1 cellular context compared by ENCODE assay signal in the genomic region with DNA sequence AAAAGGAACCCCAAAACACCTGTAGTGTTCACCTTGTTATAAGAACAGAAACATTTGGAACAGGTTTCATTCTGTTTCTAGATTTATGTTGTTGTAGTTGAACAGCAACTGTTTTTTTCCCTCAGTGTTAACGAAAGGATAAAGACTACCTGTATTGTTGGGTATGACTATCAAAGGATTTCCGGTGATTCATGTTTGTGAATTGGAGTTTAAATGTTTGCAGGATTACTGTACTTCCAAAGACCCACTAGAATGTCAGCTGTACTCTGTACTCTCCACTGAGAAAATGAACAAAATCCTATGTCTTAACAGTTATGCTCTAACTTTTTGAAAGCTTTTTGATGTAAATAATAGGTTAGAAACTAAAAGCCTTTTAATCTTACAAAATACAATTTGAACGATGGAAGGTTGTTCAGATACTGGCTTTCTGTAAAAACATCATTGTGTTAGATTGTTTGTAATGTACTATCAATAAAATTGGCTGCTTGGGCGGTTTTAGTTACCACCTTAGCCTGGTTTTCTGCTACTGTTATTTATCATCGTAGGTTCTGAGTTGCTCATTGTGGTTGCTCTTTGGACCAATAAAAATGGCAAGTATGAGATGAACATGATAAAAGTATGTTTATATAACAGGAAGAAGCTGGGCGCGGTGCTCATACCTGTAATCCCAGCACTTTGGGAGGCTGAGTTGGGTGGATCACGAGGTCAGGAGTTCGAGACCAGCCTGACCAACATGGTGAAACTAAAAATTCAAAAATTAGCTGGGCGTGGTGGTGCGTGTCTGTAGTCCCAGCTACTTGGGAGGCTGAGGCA.
A peak's percentile ranks its signal among the peaks of the same experiment; 100 is the strongest.
TF ChIP-seq lines count a peak whose summit lies in the region.

No MANE protein-coding gene starts in this region.

TF ChIP-seq in SK-N-SH, 30 proteins besides CTCF, POLR2A, EP300 and RAD21 (continued from another document):
- TF ChIP-seq, protein P1, sequence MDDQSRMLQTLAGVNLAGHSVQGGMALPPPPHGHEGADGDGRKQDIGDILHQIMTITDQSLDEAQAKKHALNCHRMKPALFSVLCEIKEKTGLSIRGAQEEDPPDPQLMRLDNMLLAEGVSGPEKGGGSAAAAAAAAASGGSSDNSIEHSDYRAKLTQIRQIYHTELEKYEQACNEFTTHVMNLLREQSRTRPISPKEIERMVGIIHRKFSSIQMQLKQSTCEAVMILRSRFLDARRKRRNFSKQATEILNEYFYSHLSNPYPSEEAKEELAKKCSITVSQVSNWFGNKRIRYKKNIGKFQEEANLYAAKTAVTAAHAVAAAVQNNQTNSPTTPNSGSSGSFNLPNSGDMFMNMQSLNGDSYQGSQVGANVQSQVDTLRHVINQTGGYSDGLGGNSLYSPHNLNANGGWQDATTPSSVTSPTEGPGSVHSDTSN (IDR thresholded peaks at IDR 0.05) = no peak
- TF ChIP-seq CHD2 (IDR thresholded peaks at IDR 0.05; ENCODE audit: low read length, partially characterized antibody) = no peak
- 0 out of 2 replicates have a peak, but pooled peaks have one; percentile 12 for TF ChIP-seq NFIC (IDR thresholded peaks at IDR 0.05; ENCODE audit: borderline replicate concordance)
- TF ChIP-seq MXI1 (IDR thresholded peaks at IDR 0.05; ENCODE audit: low read depth, low read length) = no peak
- peak; percentile 15; the same call in 1 of the 2 replicates for TF ChIP-seq POLR2AphosphoS5 (IDR thresholded peaks at IDR 0.05; ENCODE audit: low read depth, low read length)
- peak; percentile 81; the same call in 1 of the 2 replicates for TF ChIP-seq FOSL2 (IDR thresholded peaks at IDR 0.05; ENCODE audit: borderline replicate concordance, low read depth)
- TF ChIP-seq TCF12 (IDR thresholded peaks at IDR 0.05) = peak; percentile 63
- TF ChIP-seq MEF2A (IDR thresholded peaks at IDR 0.05; ENCODE audit: borderline replicate concordance, low read depth) = no peak
- TF ChIP-seq TEAD4 (IDR thresholded peaks at IDR 0.05; ENCODE audit: borderline replicate concordance, insufficient read depth) = peak; percentile 57; the same call in 1 of the 2 replicates
- TF ChIP-seq, protein P2, sequence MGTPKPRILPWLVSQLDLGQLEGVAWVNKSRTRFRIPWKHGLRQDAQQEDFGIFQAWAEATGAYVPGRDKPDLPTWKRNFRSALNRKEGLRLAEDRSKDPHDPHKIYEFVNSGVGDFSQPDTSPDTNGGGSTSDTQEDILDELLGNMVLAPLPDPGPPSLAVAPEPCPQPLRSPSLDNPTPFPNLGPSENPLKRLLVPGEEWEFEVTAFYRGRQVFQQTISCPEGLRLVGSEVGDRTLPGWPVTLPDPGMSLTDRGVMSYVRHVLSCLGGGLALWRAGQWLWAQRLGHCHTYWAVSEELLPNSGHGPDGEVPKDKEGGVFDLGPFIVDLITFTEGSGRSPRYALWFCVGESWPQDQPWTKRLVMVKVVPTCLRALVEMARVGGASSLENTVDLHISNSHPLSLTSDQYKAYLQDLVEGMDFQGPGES (IDR thresholded peaks at IDR 0.05; ENCODE audit: low read depth, low read length) = no peak
